In genomic region chr5:159987031-159987674, GRCh38 we compare ENCODE assay signal across 8 cellular contexts. TPM values are rescaled to one million over a fixed set of nuclear protein-coding genes. Genes with fewer than 3 reads are reported as not detected.
A peak's percentile ranks its signal among the peaks of the same experiment; 100 is the strongest.
DNase-seq lines count a peak whose midpoint lies in the region; ATAC-seq and TF ChIP-seq lines count a peak whose summit lies in the region.

No MANE protein-coding gene starts in this region.

- no peaks in the 10 kb centered on the region for H3K36me3 Mint-ChIP-seq in CD8-positive, alpha-beta T cell

- H3K9me3 Mint-ChIP-seq in CD8-positive, alpha-beta T cell, result no peaks in the 10 kb centered on the region

- POLR2A ChIA-PET in CD8-positive, alpha-beta T cell (lab: Charles Lee), result interaction anchor here (0.9 kb wide), 1 partner anchor 699 kb away, joined by 3 read pairs; no protein-coding TSS in a partner anchor

- no peak overlapping the region for H3K27ac ChIP-seq in CD8-positive, alpha-beta T cell (ENCODE audit: low read depth, low read length)

- no peaks in the 10 kb centered on the region for H3K9me3 ChIP-seq in CD8-positive, alpha-beta T cell (ENCODE audit: low read length)
- no peaks in the 10 kb centered on the region for H3K9me3 ChIP-seq in mucosa of descending colon

- H3K4me3 ChIP-seq in CD8-positive, alpha-beta T cell (ENCODE audit: low read depth, low read length), result peak overlapping the region; percentile 58
- peak overlapping the region; percentile 26 for H3K4me3 ChIP-seq in epithelial cell of esophagus (ENCODE audit: low read length)
- H3K4me3 ChIP-seq in mucosa of descending colon, result no peak overlapping the region

- ATAC-seq in CD8-positive, alpha-beta T cell, result peak; percentile 93
- peak; percentile 87 for ATAC-seq in GM21360 (IDR thresholded peaks at IDR 0.05; ENCODE audit: unreplicated experiment)
- peak; percentile 99 for ATAC-seq in mucosa of descending colon

- no peaks in the 10 kb centered on the region for H3K4me1 Mint-ChIP-seq in CD8-positive, alpha-beta T cell (ENCODE audit: low read depth)

- peaks cover 31% of the 10 kb centered on the region for H3K27me3 Mint-ChIP-seq in CD8-positive, alpha-beta T cell (ENCODE audit: low read depth)

- DNase-seq in CD8-positive, alpha-beta T cell, result peak; percentile 47 to 85 (median 72)
- DNase-seq in HT1080 (ENCODE audit: low read depth) (peak; percentile 78), NOMO-1 treated with dmso at 0.1 percent for 144 hours (lab: John Stamatoyannopoulos, UW; ENCODE audit: unreplicated experiment) (peak; percentile 77), epithelial cell of esophagus (ENCODE audit: low read depth) (peak; percentile 86), mucosa of descending colon (peak; percentile 87 to 92 (median 89))
- peak; percentile 74 for DNase-seq in activated CD8-positive, alpha-beta memory T cell treated with anti-CD3 and anti-CD28 coated beads, Interleukin-2, amount 50 U/mL, for 4 hours
- DNase-seq in stimulated activated CD8-positive, alpha-beta memory T cell treated with anti-CD3 and anti-CD28 coated beads, Interleukin-2, amount 100 ng/mL, for 48 hours (ENCODE audit: low read depth in 2 of 2), result peak; percentile 57 to 58

- H3K27me3 ChIP-seq in CD8-positive, alpha-beta T cell (ENCODE audit: insufficient read depth, low read length), result no peaks in the 10 kb centered on the region

- H3K36me3 ChIP-seq in CD8-positive, alpha-beta T cell (ENCODE audit: insufficient read depth, low read length), result no peaks in the 10 kb centered on the region
- H3K36me3 ChIP-seq in mucosa of descending colon (ENCODE audit: low read depth), result no peaks in the 10 kb centered on the region

- H3K4me3 Mint-ChIP-seq in CD8-positive, alpha-beta T cell, result peak overlapping the region; percentile 75

- peak; percentile 56 for TF ChIP-seq CTCF in CD8-positive, alpha-beta T cell (IDR thresholded peaks at IDR 0.05)
- TF ChIP-seq CTCF in epithelial cell of esophagus (IDR thresholded peaks at IDR 0.05; ENCODE audit: insufficient read depth, low read depth, low read length, missing control alignments) (peak; percentile 76), mucosa of descending colon (IDR thresholded peaks at IDR 0.05) (peak; percentile 63)

- H3K27ac Mint-ChIP-seq in CD8-positive, alpha-beta T cell, result no peak overlapping the region

- intact Hi-C loops in CD8-positive, alpha-beta T cell (cut with DNase I, micrococcal nuclease), result loop anchor here (1.0 to 5.0 kb wide), 5 partner anchors 543 to 831 kb away; no protein-coding TSS in a partner anchor
- intact Hi-C loops in mucosa of descending colon (cut with DNase I, micrococcal nuclease), result loop anchor here in 1 of 2 donors (10.0 kb wide), 1 partner anchor 542 kb away; no protein-coding TSS in a partner anchor

- H3K4me1 ChIP-seq in CD8-positive, alpha-beta T cell (ENCODE audit: insufficient read depth, low read length), result no peaks in the 10 kb centered on the region
- H3K4me1 ChIP-seq in mucosa of descending colon (ENCODE audit: low read depth), result no peaks in the 10 kb centered on the region

- CTCF ChIA-PET in CD8-positive, alpha-beta T cell (lab: Charles Lee), result interaction anchor here (0.6 to 5.0 kb wide), 33 partner anchors 9 to 1812 kb away, joined by 3 to 71 read pairs (median 4); partner anchors contain the start of genes SLU7, TTC1 and UBLCP1

RNA-seq across cellular contexts. Expression of gene TTC1, which starts 21.8 kb away (rescaled TPM):
- total RNA-seq in CD8-positive, alpha-beta T cell, result 10 to 100 TPM; 12.6 to 14.3 TPM
- total RNA-seq in HT1080 (2014; rRNA removed; shearing (Covaris generic)), result 80.1 and 87.2 TPM in 2 replicates
- 90.6 and 95.3 TPM in 2 replicates for polyA plus RNA-seq in HT1080 (2015; cell fraction: cytosol; rRNA removed)
- polyA plus RNA-seq in HT1080 (2015; cell fraction: nucleus; rRNA removed), result 54.6 and 61.0 TPM in 2 replicates
- total RNA-seq in mucosa of descending colon, result 10 to 100 TPM; 42.6 to 54.7 (median 46.6) TPM
